ENCODE assay signal across 8 cellular contexts in genomic region chr9:129802833-129803678, GRCh38. TPM values are rescaled to one million over a fixed set of nuclear protein-coding genes. Genes with fewer than 3 reads are reported as not detected.
DNase-seq lines count a peak whose midpoint lies in the region; ATAC-seq and TF ChIP-seq lines count a peak whose summit lies in the region.

TSS of gene TOR1B (plus strand) at chr9:129803184. CDS start at chr9:129803213, 29 bp downstream.

- H3K9me3 ChIP-seq in suprapubic skin = no peaks in the 10 kb centered on the region

- no peaks in the 10 kb centered on the region for H3K27me3 Mint-ChIP-seq in activated naive CD4-positive, alpha-beta T cell treated with anti-CD3 and anti-CD28 coated beads, Interleukin-2, amount 50 U/mL, for 24 hours

- peak in 1 of 2 donors; percentile 45 for TF ChIP-seq POLR2A in suprapubic skin (IDR thresholded peaks at IDR 0.05)

- H3K4me1 ChIP-seq in suprapubic skin = peaks cover 16% of the 10 kb centered on the region

- no peak for TF ChIP-seq EP300 in suprapubic skin (IDR thresholded peaks at IDR 0.05)

- H3K4me3 ChIP-seq in GM06990 (replicated peaks; ENCODE audit: low read depth, low read length) (peak within 1 kb of the TSS; percentile 68), suprapubic skin (peak within 1 kb of the TSS; percentile 98)

- DNase-seq in GM06990 (ENCODE audit: extremely low read depth, insufficient read length) (peak; percentile 93), NCI-H1092 (lab: John Stamatoyannopoulos, UW) (peak; percentile 92), glomerular endothelial cell (ENCODE audit: extremely low read depth, low read depth, low spot score) (peak; percentile 29), occipital lobe (lab: John Stamatoyannopoulos, UW) (peak; percentile 91), suprapubic skin (ENCODE audit: low spot score in 2 of 2) (peak; percentile 96 to 97)

- no peaks in the 10 kb centered on the region for H3K27me3 ChIP-seq in GM06990 (replicated peaks; ENCODE audit: control insufficient read depth, insufficient read depth, low read length)
- H3K27me3 ChIP-seq in suprapubic skin = no peaks in the 10 kb centered on the region

- peak within 1 kb of the TSS; percentile 90 for H3K27ac Mint-ChIP-seq in activated naive CD4-positive, alpha-beta T cell treated with anti-CD3 and anti-CD28 coated beads, Interleukin-2, amount 50 U/mL, for 24 hours

- H3K4me1 Mint-ChIP-seq in activated naive CD4-positive, alpha-beta T cell treated with anti-CD3 and anti-CD28 coated beads, Interleukin-2, amount 50 U/mL, for 24 hours = peaks cover 27% of the 10 kb centered on the region

- H3K36me3 Mint-ChIP-seq in activated naive CD4-positive, alpha-beta T cell treated with anti-CD3 and anti-CD28 coated beads, Interleukin-2, amount 50 U/mL, for 24 hours = peaks cover 14% of the 10 kb centered on the region

- H3K36me3 ChIP-seq in GM06990 (ENCODE audit: control insufficient read depth, insufficient read depth, low read length) (peaks cover 5% of the 10 kb centered on the region; the same call in 1 of the 2 replicates), suprapubic skin (peaks cover 8% of the 10 kb centered on the region)

- H3K4me3 Mint-ChIP-seq in activated naive CD4-positive, alpha-beta T cell treated with anti-CD3 and anti-CD28 coated beads, Interleukin-2, amount 50 U/mL, for 24 hours = peak within 1 kb of the TSS; percentile 92

- TF ChIP-seq CTCF in GM06990 (IDR thresholded peaks at IDR 0.05; ENCODE audit: insufficient read depth, low read length, poor library complexity, severe bottlenecking) = no peak
- no peak for TF ChIP-seq CTCF in suprapubic skin (IDR thresholded peaks at IDR 0.05)

- peak; percentile 85 for ATAC-seq in HG02588 (IDR thresholded peaks at IDR 0.05; ENCODE audit: unreplicated experiment)
- peak; percentile 95 for ATAC-seq in SK-N-SH treated with all-trans-retinoic acid at 6 μM for 48 hours

- WGBS in suprapubic skin = 2% methylated on average over 17 of the region's 93 CpGs

- peak within 1 kb of the TSS; percentile 85 for H3K27ac ChIP-seq in suprapubic skin

- no peaks in the 10 kb centered on the region for H3K9me3 Mint-ChIP-seq in activated naive CD4-positive, alpha-beta T cell treated with anti-CD3 and anti-CD28 coated beads, Interleukin-2, amount 50 U/mL, for 24 hours

TF ChIP-seq in SK-N-SH treated with all-trans-retinoic acid at 6 μM for 48 hours, 23 proteins besides CTCF, POLR2A, EP300 and RAD21:
- no peak for TF ChIP-seq TOX (CRISPR knock-in tag; IDR thresholded peaks at IDR 0.05; ENCODE audit: borderline replicate concordance)

RNA-seq across cellular contexts. Expression of gene TOR1B, which starts in this region (rescaled TPM):
- total RNA-seq in glomerular endothelial cell = 26.5 and 47.3 TPM in 2 replicates
- 39.5 TPM for total RNA-seq in occipital lobe
- total RNA-seq in suprapubic skin = 10 to 100 TPM; 18.0 to 24.5 (median 20.8) TPM

Comparison
In these comparisons a context has a peak if more than half of its experiments do, and no peak if none do; other contexts are left out.
1. Peak in every context shown above with its lines: DNase-seq, ATAC-seq, H3K4me3 ChIP-seq and H3K27ac ChIP-seq.
2. DNase-seq: peak in every context shown above with its lines; median percentile 96 in suprapubic skin; 93 in GM06990; 92 in NCI-H1092; 91 in occipital lobe; 29 in glomerular endothelial cell.